ENCODE assay signal across 19 cellular contexts in the genomic region with DNA sequence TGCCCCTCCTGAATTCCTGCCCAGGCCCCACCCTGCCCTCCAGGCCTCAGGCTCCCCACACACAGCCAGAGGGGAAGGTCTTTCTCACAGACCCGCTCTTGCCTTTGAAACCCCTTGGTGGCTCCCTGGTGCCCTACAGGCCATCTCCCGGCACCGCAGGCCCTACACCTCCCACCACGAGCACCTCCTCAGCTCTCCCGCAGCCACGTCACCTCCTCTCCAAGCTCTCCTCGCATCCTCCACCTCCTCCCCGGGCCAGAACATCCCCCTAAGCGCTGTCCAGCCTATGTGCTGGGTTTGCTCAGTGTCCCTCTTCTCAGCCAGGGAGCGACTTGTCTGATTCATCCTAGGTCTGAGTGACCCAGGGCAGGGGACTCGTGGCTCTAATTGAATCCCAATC.
DNase-seq lines count a peak whose midpoint lies in the region; FAIRE-seq and TF ChIP-seq lines count a peak whose summit lies in the region.
"Had no signal": no experiment of that assay in that cellular context is flagged by ENCODE, and none has a peak within 500 bp of the region (broad histone marks: within the 10 kb centered on the region; RNA-seq: fewer than 3 reads in every experiment).

No MANE protein-coding gene starts in this region.

- H3K9ac ChIP-seq in astrocyte (ENCODE audit: low read length) = no peak overlapping the region

- peaks cover 90% of the 10 kb centered on the region for H4K20me1 ChIP-seq in astrocyte (ENCODE audit: insufficient read depth, low read length)

- H3K79me2 ChIP-seq in astrocyte (ENCODE audit: insufficient read depth, low read length) = no peaks in the 10 kb centered on the region

- H3K36me3 Mint-ChIP-seq in astrocyte (ENCODE audit: low read depth, unreplicated experiment) (no peaks in the 10 kb centered on the region), nephron progenitor cell (ENCODE audit: low read depth) (no peaks in the 10 kb centered on the region)
- H3K36me3 Mint-ChIP-seq: immature natural killer cell, memory B cell had no signal

- H3K9me3 ChIP-seq in astrocyte (ENCODE audit: insufficient read depth, low read depth, low read length) = no peaks in the 10 kb centered on the region
- H3K9me3 ChIP-seq: gastroesophageal sphincter, SJSA1, suprapubic skin had no signal

- no peaks in the 10 kb centered on the region for H3K27me3 ChIP-seq in astrocyte (ENCODE audit: insufficient read depth, low read length)
- H3K27me3 ChIP-seq: gastroesophageal sphincter, SJSA1, suprapubic skin had no signal

- H3K9me3 Mint-ChIP-seq in astrocyte (ENCODE audit: unreplicated experiment) = no peaks in the 10 kb centered on the region
- no peaks in the 10 kb centered on the region for H3K9me3 Mint-ChIP-seq in nephron progenitor cell
- H3K9me3 Mint-ChIP-seq: immature natural killer cell, memory B cell had no signal

- no peak overlapping the region for H3K27ac ChIP-seq in astrocyte (ENCODE audit: low read depth, low read length)
- H3K27ac ChIP-seq: SJSA1, suprapubic skin had no signal

- H3K4me3 Mint-ChIP-seq in astrocyte (ENCODE audit: unreplicated experiment) = peak overlapping the region; percentile 62
- H3K4me3 Mint-ChIP-seq in nephron progenitor cell = no peak overlapping the region
- H3K4me3 Mint-ChIP-seq: immature natural killer cell, memory B cell had no signal

- H2AFZ ChIP-seq in astrocyte (ENCODE audit: low read depth, low read length) = no peak overlapping the region

- DNase-seq in ELR (ENCODE audit: low read depth) = peak; percentile 22
- DNase-seq in HT1080 (ENCODE audit: low read depth) = peak; percentile 12
- no peak for DNase-seq in astrocyte (ENCODE audit: low read depth)
- peak; percentile 33 for DNase-seq in nephron progenitor cell
- DNase-seq in activated T-cell treated with anti-CD3 and anti-CD28 coated beads, Interleukin-2, amount 50 U/mL, for 48 hours = no peak
- DNase-seq in T-helper 1 cell = no peak
- DNase-seq in NCI-H446 (lab: John Stamatoyannopoulos, UW) = no peak
- no peak for DNase-seq in GM12891 (ENCODE audit: insufficient read length, low spot score)
- DNase-seq: activated CD4-positive, alpha-beta T cell treated with anti-CD3 and anti-CD28 coated beads, Interleukin-2, amount 50 U/mL, for 48 hours; amniotic stem cell; C1 segment of cervical spinal cord; immature natural killer cell; NCI-H1048; NCI-H2227 treated with DMSO at 0.1 percent for 48 hours; stimulated activated CD4-positive, alpha-beta T cell treated with anti-CD3 and anti-CD28 coated beads, Interleukin-1b, Interleukin-23, amount 100 ng/mL, for 48 hours had no signal

- H3K4me2 ChIP-seq in astrocyte (ENCODE audit: low read length) = no peak overlapping the region

- no peak for TF ChIP-seq POLR2A in GM12891 (IDR thresholded peaks at IDR 0.05; ENCODE audit: low read depth, low read length)

- H3K27ac Mint-ChIP-seq in astrocyte (ENCODE audit: unreplicated experiment) (no peak overlapping the region), nephron progenitor cell (peak overlapping the region; percentile 77)
- H3K27ac Mint-ChIP-seq: immature natural killer cell, memory B cell had no signal

- peaks cover 18% of the 10 kb centered on the region for H3K4me1 ChIP-seq in astrocyte (ENCODE audit: insufficient read depth, low read length)

- TF ChIP-seq CTCF in astrocyte (IDR thresholded peaks at IDR 0.05; ENCODE audit: insufficient read depth, low read depth, low read length) (no peak), nephron progenitor cell (IDR thresholded peaks at IDR 0.05) (no peak)

- FAIRE-seq in astrocyte (lab: Jason Lieb, UNC) (no peak), GM12891 (lab: Jason Lieb, UNC) (no peak)

- H3K27me3 Mint-ChIP-seq in astrocyte (ENCODE audit: low read depth, unreplicated experiment) (peaks cover 52% of the 10 kb centered on the region), nephron progenitor cell (ENCODE audit: low read depth, poor library complexity) (peaks cover 11% of the 10 kb centered on the region)

- peaks cover 8% of the 10 kb centered on the region for H3K36me3 ChIP-seq in astrocyte (ENCODE audit: insufficient read depth, low read length)
- H3K36me3 ChIP-seq: gastroesophageal sphincter, SJSA1, suprapubic skin had no signal

- H3K4me1 Mint-ChIP-seq in astrocyte (ENCODE audit: low read depth, unreplicated experiment) (peaks cover 6% of the 10 kb centered on the region), nephron progenitor cell (peaks cover 48% of the 10 kb centered on the region)
- H3K4me1 Mint-ChIP-seq: immature natural killer cell, memory B cell had no signal

- H3K4me3 ChIP-seq in astrocyte (ENCODE audit: insufficient read depth, low read depth, low read length) = no peak overlapping the region
- H3K4me3 ChIP-seq: gastroesophageal sphincter, SJSA1, suprapubic skin had no signal

TF ChIP-seq in GM12891, 5 proteins besides CTCF, POLR2A, EP300 and RAD21:
- TF ChIP-seq TAF1 (IDR thresholded peaks at IDR 0.05; ENCODE audit: low read depth, low read length) = no peak

Comparison
In these comparisons a context has a peak if more than half of its experiments do, and no peak if none do; other contexts are left out.
1. DNase-seq: peak in ELR (single experiment), HT1080 (single experiment) and nephron progenitor cell (single experiment); none in astrocyte (single experiment), activated T-cell treated with anti-CD3 and anti-CD28 coated beads, Interleukin-2, amount 50 U/mL, for 48 hours (0 of 2), T-helper 1 cell (0 of 5), NCI-H446 (0 of 2) and GM12891 (single experiment).